In the genomic region with DNA sequence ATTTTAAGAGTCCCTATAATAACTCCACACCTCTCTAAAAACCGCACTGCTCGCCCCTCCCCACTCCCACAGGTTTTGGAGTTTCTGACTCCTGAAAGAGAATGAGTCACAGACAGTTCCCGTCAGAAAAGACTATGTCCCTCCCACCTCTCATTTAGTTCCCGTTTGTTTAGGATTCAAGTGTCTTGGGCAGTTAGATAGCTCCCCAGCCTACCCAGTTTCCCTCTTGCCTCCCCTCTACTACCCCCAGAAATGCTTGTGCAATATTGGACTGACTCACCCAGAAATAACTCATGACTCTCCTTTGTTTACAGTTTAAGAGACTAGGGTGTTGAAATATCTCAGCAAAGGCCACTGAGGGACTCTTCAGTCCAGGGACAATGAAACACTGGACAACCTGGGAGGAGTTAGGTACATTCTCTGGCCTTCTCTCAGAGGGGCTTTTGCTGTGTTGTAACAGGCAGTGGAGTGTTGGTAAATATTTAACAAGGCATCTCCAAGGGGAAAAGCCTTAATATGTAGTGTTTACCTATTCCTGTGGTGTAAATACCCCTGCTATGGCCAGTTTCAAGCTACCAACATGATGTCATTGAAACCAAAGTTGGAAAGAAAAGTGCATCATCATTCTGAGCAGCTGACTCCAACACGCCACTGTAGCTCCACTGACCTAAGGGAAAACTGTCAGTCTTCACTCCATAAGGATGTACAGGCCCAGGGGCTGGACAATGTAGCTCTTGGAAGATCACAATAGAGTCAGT, we compare ENCODE assay signal across 1 cellular context.
A peak's percentile ranks its signal among the peaks of the same experiment; 100 is the strongest.
TF ChIP-seq lines count a peak whose summit lies in the region.

No MANE protein-coding gene starts in this region.

TF ChIP-seq in K562, 482 proteins besides CTCF, POLR2A, EP300 and RAD21 (continued from another document and continues in another):
- TF ChIP-seq, protein P1, sequence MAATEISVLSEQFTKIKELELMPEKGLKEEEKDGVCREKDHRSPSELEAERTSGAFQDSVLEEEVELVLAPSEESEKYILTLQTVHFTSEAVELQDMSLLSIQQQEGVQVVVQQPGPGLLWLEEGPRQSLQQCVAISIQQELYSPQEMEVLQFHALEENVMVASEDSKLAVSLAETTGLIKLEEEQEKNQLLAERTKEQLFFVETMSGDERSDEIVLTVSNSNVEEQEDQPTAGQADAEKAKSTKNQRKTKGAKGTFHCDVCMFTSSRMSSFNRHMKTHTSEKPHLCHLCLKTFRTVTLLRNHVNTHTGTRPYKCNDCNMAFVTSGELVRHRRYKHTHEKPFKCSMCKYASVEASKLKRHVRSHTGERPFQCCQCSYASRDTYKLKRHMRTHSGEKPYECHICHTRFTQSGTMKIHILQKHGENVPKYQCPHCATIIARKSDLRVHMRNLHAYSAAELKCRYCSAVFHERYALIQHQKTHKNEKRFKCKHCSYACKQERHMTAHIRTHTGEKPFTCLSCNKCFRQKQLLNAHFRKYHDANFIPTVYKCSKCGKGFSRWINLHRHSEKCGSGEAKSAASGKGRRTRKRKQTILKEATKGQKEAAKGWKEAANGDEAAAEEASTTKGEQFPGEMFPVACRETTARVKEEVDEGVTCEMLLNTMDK (IDR thresholded peaks at IDR 0.05; ENCODE audit: borderline replicate concordance, insufficient read depth, low read depth, low read length, poor library complexity, severe bottlenecking): no peak
- TF ChIP-seq, protein P2, sequence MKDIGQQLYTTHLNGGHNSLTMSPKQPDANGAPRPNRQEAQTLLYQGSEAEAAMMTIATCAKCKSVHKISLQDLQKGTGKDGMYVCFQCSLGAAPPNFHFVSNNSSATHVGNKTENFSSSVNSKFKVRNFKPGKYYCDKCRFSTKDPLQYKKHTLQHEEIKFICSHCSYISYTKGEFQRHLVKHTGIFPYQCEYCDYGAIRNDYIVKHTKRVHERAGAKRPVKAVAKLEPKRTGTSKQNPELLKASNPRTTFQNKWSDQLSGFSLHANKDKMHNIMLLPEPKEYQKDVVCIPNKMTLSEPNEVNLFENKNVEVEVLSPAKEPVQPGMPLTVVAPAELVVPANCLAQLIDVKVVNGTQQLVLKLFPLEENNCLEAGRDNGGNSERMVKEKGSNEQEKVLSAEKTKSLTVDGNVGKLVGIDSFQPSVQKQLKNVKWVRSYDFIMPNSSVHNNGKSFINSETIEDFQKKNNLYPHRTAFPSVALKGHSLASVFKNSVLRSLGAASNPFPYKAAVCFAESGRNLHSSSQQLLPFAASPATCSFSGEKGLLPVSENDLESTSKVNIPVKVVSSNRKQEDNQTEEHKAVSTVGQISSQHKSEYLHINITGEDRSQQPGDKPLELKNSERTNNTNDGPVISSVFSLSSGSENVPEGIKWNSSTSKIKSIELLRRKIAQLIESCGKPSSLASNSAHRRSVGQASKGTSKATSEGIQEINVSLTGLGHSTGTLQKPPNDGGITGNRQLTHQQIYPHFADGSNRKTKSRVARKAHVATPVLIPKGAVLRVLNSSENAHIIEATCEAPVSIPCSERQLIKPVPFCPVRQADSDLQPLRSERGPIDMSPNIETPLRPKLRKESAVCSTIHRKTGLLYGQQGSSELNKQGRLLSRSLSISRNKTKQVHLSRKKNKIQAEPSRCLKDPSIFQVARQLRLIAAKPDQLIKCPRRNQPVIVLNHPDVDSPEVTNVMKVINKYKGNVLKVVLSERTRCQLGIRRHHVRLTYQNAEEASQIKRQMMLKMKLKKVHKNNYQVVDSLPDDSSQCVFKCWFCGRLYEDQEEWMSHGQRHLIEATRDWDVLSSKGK (CRISPR knock-in tag; IDR thresholded peaks at IDR 0.05): no peak
- TF ChIP-seq ATF1 (CRISPR knock-in tag; IDR thresholded peaks at IDR 0.05) (no peak), ATF1 (tag; IDR thresholded peaks at IDR 0.05) (peak; percentile 94), GTF2F1 (IDR thresholded peaks at IDR 0.05; ENCODE audit: low read depth, low read length) (no peak), ZNF696 (CRISPR knock-in tag; conservative IDR thresholded peaks at IDR 0.05) (no peak), PTRF (tag; IDR thresholded peaks at IDR 0.05) (no peak), SIX5 (IDR thresholded peaks at IDR 0.05; ENCODE audit: borderline replicate concordance in 1 of 2, insufficient read depth in 1 of 2, low read depth in 1 of 2, low read length in 2 of 2) (no peak), NFXL1 (CRISPR knock-in tag; IDR thresholded peaks at IDR 0.05) (no peak), JUN (IDR thresholded peaks at IDR 0.05; ENCODE audit: borderline replicate concordance, low read depth, low read length) (peak; percentile 93), JUN (CRISPR knock-in tag; IDR thresholded peaks at IDR 0.05; ENCODE audit: borderline replicate concordance) (peak; percentile 99), SREBF1 (IDR thresholded peaks at IDR 0.05; ENCODE audit: borderline replicate concordance, low read depth, low read length) (no peak; the same call in 1 of the 2 replicates), MIER1 (IDR thresholded peaks at IDR 0.05; ENCODE audit: low read depth) (no peak), BCL6 (CRISPR knock-in tag; IDR thresholded peaks at IDR 0.05) (0 out of 2 replicates have a peak, but pooled peaks have one; percentile 38), ZFP30 (CRISPR knock-in tag; IDR thresholded peaks at IDR 0.05; ENCODE audit: borderline replicate concordance) (no peak), THRAP3 (IDR thresholded peaks at IDR 0.05; ENCODE audit: borderline replicate concordance) (no peak), STAT5A (IDR thresholded peaks at IDR 0.05; ENCODE audit: borderline replicate concordance, low read length) (peak; percentile 63; the same call in 1 of the 2 replicates), TAL1 (IDR thresholded peaks at IDR 0.05) (peak; percentile 44; the same call in 1 of the 2 replicates), SP1 (CRISPR knock-in tag; IDR thresholded peaks at IDR 0.05) (peak; percentile 73; the same call in 1 of the 2 replicates), ZNF253 (CRISPR knock-in tag; conservative IDR thresholded peaks at IDR 0.05) (no peak), CXXC5 (CRISPR knock-in tag; IDR thresholded peaks at IDR 0.05) (peak; percentile 23; the same call in 1 of the 2 replicates), ZNF134 (CRISPR knock-in tag; conservative IDR thresholded peaks at IDR 0.05) (no peak), TFAM (CRISPR knock-in tag; conservative IDR thresholded peaks at IDR 0.05) (no peak), NCOA4 (IDR thresholded peaks at IDR 0.05; ENCODE audit: partially characterized antibody) (no peak), KDM1A (IDR thresholded peaks at IDR 0.05) (peak in 1 of 2 experiments; percentile 60; a peak in 2 of 4 replicates), SAFB2 (IDR thresholded peaks at IDR 0.05; ENCODE audit: borderline replicate concordance, low read depth, low read length, severe bottlenecking) (no peak), POLR2AphosphoS2 (IDR thresholded peaks at IDR 0.05; ENCODE audit: low read length) (no peak), ETV5 (CRISPR knock-in tag; IDR thresholded peaks at IDR 0.05; ENCODE audit: low read depth) (no peak)
- TF ChIP-seq, protein P3, sequence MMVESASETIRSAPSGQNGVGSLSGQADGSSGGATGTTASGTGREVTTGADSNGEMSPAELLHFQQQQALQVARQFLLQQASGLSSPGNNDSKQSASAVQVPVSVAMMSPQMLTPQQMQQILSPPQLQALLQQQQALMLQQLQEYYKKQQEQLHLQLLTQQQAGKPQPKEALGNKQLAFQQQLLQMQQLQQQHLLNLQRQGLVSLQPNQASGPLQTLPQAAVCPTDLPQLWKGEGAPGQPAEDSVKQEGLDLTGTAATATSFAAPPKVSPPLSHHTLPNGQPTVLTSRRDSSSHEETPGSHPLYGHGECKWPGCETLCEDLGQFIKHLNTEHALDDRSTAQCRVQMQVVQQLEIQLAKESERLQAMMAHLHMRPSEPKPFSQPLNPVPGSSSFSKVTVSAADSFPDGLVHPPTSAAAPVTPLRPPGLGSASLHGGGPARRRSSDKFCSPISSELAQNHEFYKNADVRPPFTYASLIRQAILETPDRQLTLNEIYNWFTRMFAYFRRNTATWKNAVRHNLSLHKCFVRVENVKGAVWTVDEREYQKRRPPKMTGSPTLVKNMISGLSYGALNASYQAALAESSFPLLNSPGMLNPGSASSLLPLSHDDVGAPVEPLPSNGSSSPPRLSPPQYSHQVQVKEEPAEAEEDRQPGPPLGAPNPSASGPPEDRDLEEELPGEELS (CRISPR knock-in tag; IDR thresholded peaks at IDR 0.05; ENCODE audit: borderline replicate concordance): peak; percentile 91
- TF ChIP-seq, protein P4, sequence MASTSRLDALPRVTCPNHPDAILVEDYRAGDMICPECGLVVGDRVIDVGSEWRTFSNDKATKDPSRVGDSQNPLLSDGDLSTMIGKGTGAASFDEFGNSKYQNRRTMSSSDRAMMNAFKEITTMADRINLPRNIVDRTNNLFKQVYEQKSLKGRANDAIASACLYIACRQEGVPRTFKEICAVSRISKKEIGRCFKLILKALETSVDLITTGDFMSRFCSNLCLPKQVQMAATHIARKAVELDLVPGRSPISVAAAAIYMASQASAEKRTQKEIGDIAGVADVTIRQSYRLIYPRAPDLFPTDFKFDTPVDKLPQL (IDR thresholded peaks at IDR 0.05; ENCODE audit: extremely low read depth, insufficient read length): no peak
- TF ChIP-seq, protein P5, sequence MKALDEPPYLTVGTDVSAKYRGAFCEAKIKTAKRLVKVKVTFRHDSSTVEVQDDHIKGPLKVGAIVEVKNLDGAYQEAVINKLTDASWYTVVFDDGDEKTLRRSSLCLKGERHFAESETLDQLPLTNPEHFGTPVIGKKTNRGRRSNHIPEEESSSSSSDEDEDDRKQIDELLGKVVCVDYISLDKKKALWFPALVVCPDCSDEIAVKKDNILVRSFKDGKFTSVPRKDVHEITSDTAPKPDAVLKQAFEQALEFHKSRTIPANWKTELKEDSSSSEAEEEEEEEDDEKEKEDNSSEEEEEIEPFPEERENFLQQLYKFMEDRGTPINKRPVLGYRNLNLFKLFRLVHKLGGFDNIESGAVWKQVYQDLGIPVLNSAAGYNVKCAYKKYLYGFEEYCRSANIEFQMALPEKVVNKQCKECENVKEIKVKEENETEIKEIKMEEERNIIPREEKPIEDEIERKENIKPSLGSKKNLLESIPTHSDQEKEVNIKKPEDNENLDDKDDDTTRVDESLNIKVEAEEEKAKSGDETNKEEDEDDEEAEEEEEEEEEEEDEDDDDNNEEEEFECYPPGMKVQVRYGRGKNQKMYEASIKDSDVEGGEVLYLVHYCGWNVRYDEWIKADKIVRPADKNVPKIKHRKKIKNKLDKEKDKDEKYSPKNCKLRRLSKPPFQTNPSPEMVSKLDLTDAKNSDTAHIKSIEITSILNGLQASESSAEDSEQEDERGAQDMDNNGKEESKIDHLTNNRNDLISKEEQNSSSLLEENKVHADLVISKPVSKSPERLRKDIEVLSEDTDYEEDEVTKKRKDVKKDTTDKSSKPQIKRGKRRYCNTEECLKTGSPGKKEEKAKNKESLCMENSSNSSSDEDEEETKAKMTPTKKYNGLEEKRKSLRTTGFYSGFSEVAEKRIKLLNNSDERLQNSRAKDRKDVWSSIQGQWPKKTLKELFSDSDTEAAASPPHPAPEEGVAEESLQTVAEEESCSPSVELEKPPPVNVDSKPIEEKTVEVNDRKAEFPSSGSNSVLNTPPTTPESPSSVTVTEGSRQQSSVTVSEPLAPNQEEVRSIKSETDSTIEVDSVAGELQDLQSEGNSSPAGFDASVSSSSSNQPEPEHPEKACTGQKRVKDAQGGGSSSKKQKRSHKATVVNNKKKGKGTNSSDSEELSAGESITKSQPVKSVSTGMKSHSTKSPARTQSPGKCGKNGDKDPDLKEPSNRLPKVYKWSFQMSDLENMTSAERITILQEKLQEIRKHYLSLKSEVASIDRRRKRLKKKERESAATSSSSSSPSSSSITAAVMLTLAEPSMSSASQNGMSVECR (CRISPR knock-in tag; IDR thresholded peaks at IDR 0.05): no peak; the same call in 1 of the 2 replicates
- TF ChIP-seq, protein P6, sequence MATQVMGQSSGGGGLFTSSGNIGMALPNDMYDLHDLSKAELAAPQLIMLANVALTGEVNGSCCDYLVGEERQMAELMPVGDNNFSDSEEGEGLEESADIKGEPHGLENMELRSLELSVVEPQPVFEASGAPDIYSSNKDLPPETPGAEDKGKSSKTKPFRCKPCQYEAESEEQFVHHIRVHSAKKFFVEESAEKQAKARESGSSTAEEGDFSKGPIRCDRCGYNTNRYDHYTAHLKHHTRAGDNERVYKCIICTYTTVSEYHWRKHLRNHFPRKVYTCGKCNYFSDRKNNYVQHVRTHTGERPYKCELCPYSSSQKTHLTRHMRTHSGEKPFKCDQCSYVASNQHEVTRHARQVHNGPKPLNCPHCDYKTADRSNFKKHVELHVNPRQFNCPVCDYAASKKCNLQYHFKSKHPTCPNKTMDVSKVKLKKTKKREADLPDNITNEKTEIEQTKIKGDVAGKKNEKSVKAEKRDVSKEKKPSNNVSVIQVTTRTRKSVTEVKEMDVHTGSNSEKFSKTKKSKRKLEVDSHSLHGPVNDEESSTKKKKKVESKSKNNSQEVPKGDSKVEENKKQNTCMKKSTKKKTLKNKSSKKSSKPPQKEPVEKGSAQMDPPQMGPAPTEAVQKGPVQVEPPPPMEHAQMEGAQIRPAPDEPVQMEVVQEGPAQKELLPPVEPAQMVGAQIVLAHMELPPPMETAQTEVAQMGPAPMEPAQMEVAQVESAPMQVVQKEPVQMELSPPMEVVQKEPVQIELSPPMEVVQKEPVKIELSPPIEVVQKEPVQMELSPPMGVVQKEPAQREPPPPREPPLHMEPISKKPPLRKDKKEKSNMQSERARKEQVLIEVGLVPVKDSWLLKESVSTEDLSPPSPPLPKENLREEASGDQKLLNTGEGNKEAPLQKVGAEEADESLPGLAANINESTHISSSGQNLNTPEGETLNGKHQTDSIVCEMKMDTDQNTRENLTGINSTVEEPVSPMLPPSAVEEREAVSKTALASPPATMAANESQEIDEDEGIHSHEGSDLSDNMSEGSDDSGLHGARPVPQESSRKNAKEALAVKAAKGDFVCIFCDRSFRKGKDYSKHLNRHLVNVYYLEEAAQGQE (CRISPR knock-in tag; IDR thresholded peaks at IDR 0.05; ENCODE audit: low read depth): no peak
- TF ChIP-seq, protein P7, sequence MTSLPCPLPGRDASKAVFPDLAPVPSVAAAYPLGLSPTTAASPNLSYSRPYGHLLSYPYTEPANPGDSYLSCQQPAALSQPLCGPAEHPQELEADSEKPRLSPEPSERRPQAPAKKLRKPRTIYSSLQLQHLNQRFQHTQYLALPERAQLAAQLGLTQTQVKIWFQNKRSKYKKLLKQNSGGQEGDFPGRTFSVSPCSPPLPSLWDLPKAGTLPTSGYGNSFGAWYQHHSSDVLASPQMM (CRISPR knock-in tag; IDR thresholded peaks at IDR 0.05): no peak
- TF ChIP-seq, protein P8, sequence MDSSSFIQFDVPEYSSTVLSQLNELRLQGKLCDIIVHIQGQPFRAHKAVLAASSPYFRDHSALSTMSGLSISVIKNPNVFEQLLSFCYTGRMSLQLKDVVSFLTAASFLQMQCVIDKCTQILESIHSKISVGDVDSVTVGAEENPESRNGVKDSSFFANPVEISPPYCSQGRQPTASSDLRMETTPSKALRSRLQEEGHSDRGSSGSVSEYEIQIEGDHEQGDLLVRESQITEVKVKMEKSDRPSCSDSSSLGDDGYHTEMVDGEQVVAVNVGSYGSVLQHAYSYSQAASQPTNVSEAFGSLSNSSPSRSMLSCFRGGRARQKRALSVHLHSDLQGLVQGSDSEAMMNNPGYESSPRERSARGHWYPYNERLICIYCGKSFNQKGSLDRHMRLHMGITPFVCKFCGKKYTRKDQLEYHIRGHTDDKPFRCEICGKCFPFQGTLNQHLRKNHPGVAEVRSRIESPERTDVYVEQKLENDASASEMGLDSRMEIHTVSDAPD (CRISPR knock-in tag; IDR thresholded peaks at IDR 0.05): no peak
- TF ChIP-seq, protein P9, sequence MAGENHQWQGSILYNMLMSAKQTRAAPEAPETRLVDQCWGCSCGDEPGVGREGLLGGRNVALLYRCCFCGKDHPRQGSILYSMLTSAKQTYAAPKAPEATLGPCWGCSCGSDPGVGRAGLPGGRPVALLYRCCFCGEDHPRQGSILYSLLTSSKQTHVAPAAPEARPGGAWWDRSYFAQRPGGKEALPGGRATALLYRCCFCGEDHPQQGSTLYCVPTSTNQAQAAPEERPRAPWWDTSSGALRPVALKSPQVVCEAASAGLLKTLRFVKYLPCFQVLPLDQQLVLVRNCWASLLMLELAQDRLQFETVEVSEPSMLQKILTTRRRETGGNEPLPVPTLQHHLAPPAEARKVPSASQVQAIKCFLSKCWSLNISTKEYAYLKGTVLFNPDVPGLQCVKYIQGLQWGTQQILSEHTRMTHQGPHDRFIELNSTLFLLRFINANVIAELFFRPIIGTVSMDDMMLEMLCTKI (IDR thresholded peaks at IDR 0.05; ENCODE audit: partially characterized antibody): no peak
